ENCODE assay signal across 24 cellular contexts in genomic region chr14:30588873-30589272, GRCh38.
"Had no signal": no experiment of that assay in that cellular context is flagged by ENCODE, and none has a peak within 500 bp of the region (broad histone marks: within the 10 kb centered on the region; RNA-seq: fewer than 3 reads in every experiment).

No MANE protein-coding gene starts in this region.

- H3K27me3 ChIP-seq: gastroesophageal sphincter, hepatocyte, neural progenitor cell, tibial nerve had no signal

- H3K4me1 Mint-ChIP-seq: neural progenitor cell had no signal

- H3K27ac ChIP-seq: gastroesophageal sphincter, hepatocyte, neural progenitor cell, parathyroid adenoma, psoas muscle, tibial nerve had no signal

- ATAC-seq: activated T-cell treated with anti-CD3 and anti-CD28 coated beads, Interleukin-2, amount 50 U/mL, for 4 hours; gastroesophageal sphincter; left colon; naive thymus-derived CD8-positive, alpha-beta T cell; psoas muscle had no signal

- H3K27ac Mint-ChIP-seq: neural progenitor cell; T-helper 2 cell treated with Interferon-gamma antibody and Interleukin-4, amounts not matched to agents 5 μg/mL and 100 μg/mL, for 36 hours had no signal

- DNase-seq: activated CD4-positive, alpha-beta T cell treated with anti-CD3 and anti-CD28 coated beads for 48 hours; activated CD4-positive, alpha-beta T cell treated with anti-CD3 and anti-CD28 coated beads, Interleukin-2, amount 50 U/mL, for 48 hours; activated CD8-positive, alpha-beta memory T cell treated with anti-CD3 and anti-CD28 coated beads, Interleukin-2, amount 50 U/mL, for 48 hours; activated naive CD4-positive, alpha-beta T cell; activated T-cell treated with anti-CD3 and anti-CD28 coated beads, Interleukin-2, amount 50 U/mL, for 4 hours; amniotic stem cell; caudate nucleus; kidney; left colon; midbrain; naive thymus-derived CD8-positive, alpha-beta T cell; occipital lobe; psoas muscle; stimulated activated CD4-positive, alpha-beta T cell treated with anti-CD3 and anti-CD28 coated beads, Interleukin-15, amount 100 ng/mL, for 24 hours; stimulated activated CD4-positive, alpha-beta T cell treated with anti-CD3 and anti-CD28 coated beads, Interleukin-2, amount 100 ng/mL, for 24 hours; stimulated activated naive CD4-positive, alpha-beta T cell treated with Interleukin-2 at 50 U/mL for 16 hours had no signal

- FAIRE-seq: endothelial cell of umbilical vein, kidney, urothelium cell line had no signal

- H3K4me3 Mint-ChIP-seq: activated T-cell treated with anti-CD3 and anti-CD28 coated beads, Interleukin-2, amount 50 U/mL, for 4 hours; naive thymus-derived CD8-positive, alpha-beta T cell; neural progenitor cell; T-helper 2 cell treated with Interferon-gamma antibody and Interleukin-4, amounts not matched to agents 5 μg/mL and 100 μg/mL, for 36 hours had no signal

- H3K9me3 ChIP-seq: gastroesophageal sphincter, psoas muscle had no signal

- H3K27me3 Mint-ChIP-seq: naive thymus-derived CD8-positive, alpha-beta T cell had no signal
